ENCODE assay signal across 8 cellular contexts in the genomic region with DNA sequence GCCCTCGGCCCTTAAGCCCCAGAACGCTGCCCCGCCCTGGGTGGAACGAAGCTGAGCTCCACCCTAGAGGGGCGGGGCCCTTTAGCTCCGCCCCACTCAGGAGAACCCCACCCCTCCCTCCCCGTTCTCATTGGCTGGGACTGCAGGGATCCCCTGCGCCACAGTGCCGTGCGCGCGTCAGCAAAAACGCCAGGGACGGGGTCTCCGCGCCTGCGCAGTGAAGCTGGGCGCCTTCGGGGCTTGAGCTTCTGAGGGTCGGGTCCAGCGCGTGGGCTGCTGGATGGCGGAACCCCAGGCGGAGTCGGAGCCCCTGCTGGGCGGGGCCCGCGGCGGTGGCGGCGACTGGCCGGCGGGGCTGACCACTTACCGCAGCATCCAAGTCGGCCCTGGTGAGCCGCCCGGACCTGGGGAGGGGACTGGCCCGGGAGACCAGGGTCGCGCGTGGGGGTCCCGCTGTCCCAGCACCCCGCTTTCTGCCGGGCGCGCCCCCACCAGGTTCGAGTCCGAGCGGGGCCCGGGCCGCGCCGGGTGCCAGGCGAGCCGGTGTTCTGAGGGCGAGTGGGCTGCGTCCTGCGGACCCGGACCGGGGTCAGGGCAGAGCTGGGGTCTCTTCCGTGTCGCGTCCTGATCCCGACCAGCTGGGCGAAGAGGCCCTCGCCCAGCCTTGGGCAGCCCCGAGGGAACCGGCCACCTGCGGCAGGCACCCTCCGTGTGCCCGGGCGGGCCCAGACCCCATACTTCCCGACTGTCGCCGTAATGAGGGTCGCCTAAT. TPM values are rescaled to one million over a fixed set of nuclear protein-coding genes. Genes with fewer than 3 reads are reported as not detected.
DNase-seq lines count a peak whose midpoint lies in the region; ATAC-seq and TF ChIP-seq lines count a peak whose summit lies in the region.

TPCN2 (plus strand) TSS at position 215 of the 772 bp plus-strand sequence; CDS start at position 281, 66 bp downstream.

- H3K27me3 ChIP-seq in prostate gland (replicated peaks; ENCODE audit: insufficient read depth), result no peaks in the 10 kb centered on the region

- peak; percentile 82 for DNase-seq in NCI-H1694 treated with DMSO at 0.1 percent for 48 hours (lab: John Stamatoyannopoulos, UW)
- peak; percentile 90 for DNase-seq in amniotic stem cell (lab: John Stamatoyannopoulos, UW)
- DNase-seq in left ventricle myocardium superior, result peak; percentile 97
- DNase-seq in prostate gland (ENCODE audit: low spot score), result peak; percentile 91
- peak; percentile 93 for DNase-seq in ureter (ENCODE audit: low spot score)

- no peaks in the 10 kb centered on the region for H3K9me3 ChIP-seq in prostate gland

- intact Hi-C loops in left ventricle myocardium superior (cut with micrococcal nuclease), result no loop called here
- intact Hi-C loops in prostate gland (cut with DNase I), result loop anchor here (1.0 kb wide), 1 partner anchor 35 kb away; no protein-coding TSS in a partner anchor

- peak within 1 kb of the TSS; percentile 77 for H3K27ac Mint-ChIP-seq in T-helper 1 cell treated with Interleukin-12 subunit alpha and Interleukin-12 subunit beta and Interleukin-4 antibody, amounts not matched to agents 30 μg/mL and 1 μg/mL, for 36 hours

- peak within 1 kb of the TSS; percentile 76 for H3K4me3 Mint-ChIP-seq in T-helper 1 cell treated with Interleukin-12 subunit alpha and Interleukin-12 subunit beta and Interleukin-4 antibody, amounts not matched to agents 30 μg/mL and 1 μg/mL, for 36 hours

- H3K36me3 ChIP-seq in prostate gland, result no peaks in the 10 kb centered on the region

- peaks cover 23% of the 10 kb centered on the region for H3K27me3 Mint-ChIP-seq in T-helper 1 cell treated with Interleukin-12 subunit alpha and Interleukin-12 subunit beta and Interleukin-4 antibody, amounts not matched to agents 30 μg/mL and 1 μg/mL, for 36 hours (ENCODE audit: low read depth)

- H3K27ac ChIP-seq in prostate gland, result peak within 1 kb of the TSS; percentile 87 to 94

- no peaks in the 10 kb centered on the region for H3K36me3 Mint-ChIP-seq in T-helper 1 cell treated with Interleukin-12 subunit alpha and Interleukin-12 subunit beta and Interleukin-4 antibody, amounts not matched to agents 30 μg/mL and 1 μg/mL, for 36 hours (ENCODE audit: low read depth)

- peak within 1 kb of the TSS; percentile 89 to 100 for H3K4me3 ChIP-seq in prostate gland

- TF ChIP-seq POLR2A in GM15510 (IDR thresholded peaks at IDR 0.05; ENCODE audit: borderline replicate concordance, extremely low read depth, insufficient read length), result peak; percentile 85
- peak; percentile 86 for TF ChIP-seq POLR2A in prostate gland (IDR thresholded peaks at IDR 0.05)

- WGBS in prostate gland, result under 1% methylated on average over 71 of the region's 76 CpGs

- no peaks in the 10 kb centered on the region for H3K9me3 Mint-ChIP-seq in T-helper 1 cell treated with Interleukin-12 subunit alpha and Interleukin-12 subunit beta and Interleukin-4 antibody, amounts not matched to agents 30 μg/mL and 1 μg/mL, for 36 hours

- peaks cover 16% of the 10 kb centered on the region for H3K4me1 ChIP-seq in prostate gland (replicated peaks)

- ATAC-seq in HG02884 (IDR thresholded peaks at IDR 0.05; ENCODE audit: unreplicated experiment) (peak; percentile 74), left ventricle myocardium superior (peak; percentile 86)

- TF ChIP-seq CTCF in prostate gland (IDR thresholded peaks at IDR 0.05), result peak in 1 of 4 experiments; percentile 22

- H3K4me1 Mint-ChIP-seq in T-helper 1 cell treated with Interleukin-12 subunit alpha and Interleukin-12 subunit beta and Interleukin-4 antibody, amounts not matched to agents 30 μg/mL and 1 μg/mL, for 36 hours (ENCODE audit: low read depth), result peaks cover 18% of the 10 kb centered on the region

RNA-seq across cellular contexts. Expression of gene TPCN2, which starts in this region (rescaled TPM):
- total RNA-seq in left ventricle myocardium superior (7.9 TPM), prostate gland (10 to 100 TPM; 17.6 to 31.0 TPM), ureter (27.9 TPM)

Comparison
In these comparisons a context has a peak if more than half of its experiments do, and no peak if none do; other contexts are left out.
1. Peak in every context shown above with its lines: DNase-seq, ATAC-seq, H3K4me3 ChIP-seq and H3K27ac ChIP-seq.